In genomic region chr17:34668206-34668605, GRCh38 we compare ENCODE assay signal across 27 cellular contexts.
"Had no signal": no experiment of that assay in that cellular context is flagged by ENCODE, and none has a peak within 500 bp of the region (broad histone marks: within the 10 kb centered on the region; RNA-seq: fewer than 3 reads in every experiment).

No MANE protein-coding gene starts in this region.

- H3K27ac ChIP-seq: adrenal gland, ascending aorta, body of pancreas, brain microvascular endothelial cell, breast epithelium, cardiac muscle cell had no signal

- H3K4me3 ChIP-seq: adrenal gland, ascending aorta, body of pancreas, breast epithelium, cardiac muscle cell had no signal

- DNase-seq: activated effector memory CD4-positive, alpha-beta T cell treated with anti-CD3 and anti-CD28 coated beads, Interleukin-2, amount 50 U/mL, for 16 hours; activated effector memory CD4-positive, alpha-beta T cell treated with Interleukin-2 at 50 U/mL for 16 hours; activated gamma-delta T cell; activated gamma-delta T cell treated with Interleukin-2 at 50 U/mL for 16 hours; activated naive CD4-positive, alpha-beta T cell; activated naive CD4-positive, alpha-beta T cell treated with anti-CD3 and anti-CD28 coated beads for 36 hours; activated naive CD4-positive, alpha-beta T cell treated with anti-CD3 and anti-CD28 coated beads, Interleukin-2, amount 10 ng/mL, durations not matched to agents 7 days and 5 days; activated naive CD4-positive, alpha-beta T cell treated with anti-CD3 and anti-CD28 coated beads, Interleukin-2, amount 50 U/mL, for 16 hours; activated naive CD4-positive, alpha-beta T cell treated with Interleukin-2 at 50 U/mL for 16 hours; activated naive CD8-positive, alpha-beta T cell treated with anti-CD3 and anti-CD28 coated beads for 36 hours; activated naive CD8-positive, alpha-beta T cell treated with anti-CD3 and anti-CD28 coated beads, Interleukin-2, amount 10 ng/mL, durations not matched to agents 7 days and 5 days; activated naive CD8-positive, alpha-beta T cell treated with anti-CD3 and anti-CD28 coated beads, Interleukin-2, amount 50 U/mL, for 24 hours; activated T-cell treated with anti-CD3 and anti-CD28 coated beads, Interleukin-2, amount 50 U/mL, for 1 hour; activated T-cell treated with anti-CD3 and anti-CD28 coated beads, Interleukin-2, amount 50 U/mL, for 24 hours; activated T-cell treated with anti-CD3 and anti-CD28 coated beads, Interleukin-2, amount 50 U/mL, for 4 hours; activated T-cell treated with anti-CD3 and anti-CD28 coated beads, Interleukin-2, amount 50 U/mL, for 48 hours; activated T-cell treated with anti-CD3 and anti-CD28 coated beads, Interleukin-2, amount 50 U/mL, for 72 hours; adrenal gland; amniotic stem cell; aorta; body of pancreas; brain microvascular endothelial cell; central memory CD4-positive, alpha-beta T cell; cerebellar nuclear complex had no signal
